24 cellular contexts compared by ENCODE assay signal in genomic region chr3:6113338-6113737, GRCh38.
"Had no signal": no experiment of that assay in that cellular context is flagged by ENCODE, and none has a peak within 500 bp of the region (broad histone marks: within the 10 kb centered on the region; RNA-seq: fewer than 3 reads in every experiment).

No MANE protein-coding gene starts in this region.

- H3K36me3 Mint-ChIP-seq: immature natural killer cell, mesothelial cell of epicardium, naive B cell had no signal

- H3K27me3 Mint-ChIP-seq: naive B cell had no signal

- H3K4me1 ChIP-seq: esophagus muscularis mucosa, foreskin keratinocyte, gastroesophageal sphincter, heart left ventricle, left lung, lower lobe of right lung had no signal

- H3K27ac ChIP-seq: coronary artery, dorsolateral prefrontal cortex, esophagus muscularis mucosa, foreskin keratinocyte, gastroesophageal sphincter, heart left ventricle, hepatocyte, left lung, lower lobe of right lung had no signal

- H3K4me1 Mint-ChIP-seq: immature natural killer cell, naive B cell had no signal

- H3K79me2 ChIP-seq: hepatocyte had no signal

- H3K36me3 ChIP-seq: esophagus muscularis mucosa, gastroesophageal sphincter, heart left ventricle, left lung, lower lobe of right lung had no signal

- DNase-seq: dermis blood vessel endothelial cell; dorsolateral prefrontal cortex; effector CD4-positive, alpha-beta T cell; effector memory CD4-positive, alpha-beta T cell; foreskin keratinocyte; heart left ventricle; hypothalamus; immature natural killer cell; islet precursor cell; kidney; kidney glomerular epithelial cell; left colon; left lung; left ventricle myocardium superior; lower lobe of right lung; mucosa of descending colon; naive B cell had no signal

- H3K9me3 ChIP-seq: esophagus muscularis mucosa, gastroesophageal sphincter, left lung, lower lobe of right lung, mucosa of descending colon had no signal

- FAIRE-seq: endothelial cell of umbilical vein, frontal cortex, kidney had no signal

- ATAC-seq: foreskin keratinocyte, gastroesophageal sphincter, heart left ventricle, left lung, left ventricle myocardium superior, lower lobe of right lung had no signal

- H3K27me3 ChIP-seq: esophagus muscularis mucosa, foreskin keratinocyte, gastroesophageal sphincter, heart left ventricle, hepatocyte, left lung had no signal

- H3K4me2 ChIP-seq: hepatocyte had no signal

- H2AFZ ChIP-seq: hepatocyte had no signal

- H3K4me3 ChIP-seq: coronary artery, dorsolateral prefrontal cortex, esophagus muscularis mucosa, gastroesophageal sphincter, heart left ventricle, hepatocyte, left lung, lower lobe of right lung, mucosa of descending colon had no signal

- H3K4me3 Mint-ChIP-seq: immature natural killer cell, mesothelial cell of epicardium, naive B cell had no signal

- H3K27ac Mint-ChIP-seq: immature natural killer cell, mesothelial cell of epicardium, naive B cell had no signal
